Comparison of ENCODE assay signal across 18 cellular contexts in the genomic region with DNA sequence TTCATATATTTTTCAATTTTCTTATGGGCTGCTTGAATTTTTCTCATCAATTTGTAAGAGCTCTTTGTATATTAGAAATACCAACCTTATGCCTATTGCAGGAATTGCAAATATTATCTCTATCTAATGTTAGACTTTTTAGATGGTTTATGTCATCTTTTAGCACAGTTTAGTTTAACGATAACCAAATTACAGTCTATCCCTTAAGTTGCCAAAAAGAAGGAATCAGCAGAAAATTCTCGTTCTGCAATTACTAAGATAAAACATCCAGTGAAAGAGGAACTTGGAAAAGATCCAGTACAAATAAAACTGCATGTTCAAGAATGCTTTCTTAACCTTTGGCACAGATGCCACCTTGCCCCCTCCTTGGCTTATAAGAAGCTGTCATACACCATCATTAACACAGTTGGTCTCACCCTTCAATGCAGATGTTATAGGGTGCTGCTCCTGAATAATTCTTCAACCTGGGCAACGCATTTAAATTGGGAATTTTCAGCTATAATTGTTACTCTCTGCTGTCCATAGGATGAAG.
DNase-seq lines count a peak whose midpoint lies in the region; ATAC-seq, FAIRE-seq and TF ChIP-seq lines count a peak whose summit lies in the region.
"Had no signal": no experiment of that assay in that cellular context is flagged by ENCODE, and none has a peak within 500 bp of the region (broad histone marks: within the 10 kb centered on the region; RNA-seq: fewer than 3 reads in every experiment).

No MANE protein-coding gene starts in this region.

- H3K36me3 ChIP-seq in K562 (ENCODE audit: control insufficient read depth, insufficient read depth, low read length) (no peaks in the 10 kb centered on the region), H7 (replicated peaks; ENCODE audit: control insufficient read depth, insufficient read depth, low read length) (no peaks in the 10 kb centered on the region)

- 2% methylated on average over 3 of the region's 3 CpGs for WGBS in K562 (ENCODE audit: insufficient coverage, low coverage, missing lambda C conversion rate)

- TF ChIP-seq CTCF in K562 (IDR thresholded peaks at IDR 0.05 in 2 of 3, conservative IDR thresholded peaks at IDR 0.05 in 1 of 3; ENCODE audit: insufficient read depth in 2 of 3, low read depth in 1 of 3, low read length in 3 of 3) = no peak
- TF ChIP-seq CTCF in nephron (IDR thresholded peaks at IDR 0.05; ENCODE audit: unreplicated experiment in 3 of 3) = no peak
- no peak for TF ChIP-seq CTCF in glutamatergic neuron (IDR thresholded peaks at IDR 0.05; ENCODE audit: partially characterized antibody, unreplicated experiment)

- H3K79me2 ChIP-seq in K562 (ENCODE audit: control insufficient read depth, insufficient read depth, low read length) = no peaks in the 10 kb centered on the region

- CTCF ChIA-PET in K562 (lab: Yijun Ruan, JAX; ENCODE audit: low intra/inter-chr PET ratio) = no interaction called here

- H3K4me3 ChIP-seq in K562 (no peak overlapping the region), H7 (ENCODE audit: insufficient read depth, low read depth, low read length) (no peak overlapping the region)
- H3K4me3 ChIP-seq: GM23338, SJSA1 had no signal

- H3K4me2 ChIP-seq in K562 (ENCODE audit: insufficient read depth, low read length) = no peak overlapping the region
- H3K4me2 ChIP-seq: GM23338, KMS-11 had no signal

- H3K27ac ChIP-seq in K562 (ENCODE audit: extremely low read depth, low read depth, low read length) (no peak overlapping the region), substantia nigra (ENCODE audit: low read depth, low read length, poor library complexity, severe bottlenecking) (no peak overlapping the region)
- H3K27ac ChIP-seq: KMS-11, SJSA1 had no signal

- H4K20me1 ChIP-seq in K562 (replicated peaks; ENCODE audit: control insufficient read depth, insufficient read depth, low read length) = no peaks in the 10 kb centered on the region

- H3K36me3 Mint-ChIP-seq in nephron (ENCODE audit: low read depth) (peaks cover 20% of the 10 kb centered on the region), glutamatergic neuron (ENCODE audit: unreplicated experiment) (peaks cover 5% of the 10 kb centered on the region)
- H3K36me3 Mint-ChIP-seq: CD4-positive, CD25-positive, alpha-beta regulatory T cell had no signal

- POLR2A ChIA-PET in K562 (lab: Yijun Ruan, JAX) = interaction anchor here (1.0 kb wide), 1 partner anchor 171 kb away, joined by 3 read pairs; no protein-coding TSS in a partner anchor

- BruUV-seq in K562 (replicated peaks; lab: Mats Ljungman, UMichigan) = no TSS peak

- peaks cover 22% of the 10 kb centered on the region for H3K4me1 Mint-ChIP-seq in nephron
- no peaks in the 10 kb centered on the region for H3K4me1 Mint-ChIP-seq in glutamatergic neuron (ENCODE audit: low read depth, unreplicated experiment)
- H3K4me1 Mint-ChIP-seq: CD4-positive, CD25-positive, alpha-beta regulatory T cell; GM23338 had no signal

- no peak overlapping the region for H2AFZ ChIP-seq in K562 (ENCODE audit: low read depth, low read length)
- H2AFZ ChIP-seq: GM23338 had no signal

- no peak overlapping the region for H3K9ac ChIP-seq in K562 (ENCODE audit: insufficient read depth in 1 of 2, low read depth in 2 of 2, low read length in 2 of 2)
- H3K9ac ChIP-seq: KMS-11 had no signal

- H3K27me3 ChIP-seq in K562 (ENCODE audit: control insufficient read depth in 2 of 2, insufficient read depth in 2 of 2, low read length in 2 of 2) = no peaks in the 10 kb centered on the region
- H3K27me3 ChIP-seq in H7 (ENCODE audit: control insufficient read depth, insufficient read depth, low read length) = no peaks in the 10 kb centered on the region
- H3K27me3 ChIP-seq: SJSA1 had no signal

- no peaks in the 10 kb centered on the region; the same call in 1 of the 2 replicates for H3K9me3 ChIP-seq in K562 (replicated peaks; ENCODE audit: control insufficient read depth, insufficient read depth, low read depth, low read length)
- H3K9me3 ChIP-seq: SJSA1 had no signal

- no peak for TF ChIP-seq POLR2A in K562 (conservative IDR thresholded peaks at IDR 0.05)

- H3K9me3 Mint-ChIP-seq in nephron (peaks cover 11% of the 10 kb centered on the region), glutamatergic neuron (ENCODE audit: unreplicated experiment) (no peaks in the 10 kb centered on the region)
- H3K9me3 Mint-ChIP-seq: GM23338 had no signal

- DNase-seq in CD1c-positive myeloid dendritic cell (ENCODE audit: extremely low spot score) (peak; percentile 14), M059J (ENCODE audit: low read depth) (peak; percentile 53), K562 (ENCODE audit: extremely low read depth in 1 of 4, low spot score in 3 of 4) (no peak), substantia nigra (lab: John Stamatoyannopoulos, UW) (no peak), H7 (no peak), glutamatergic neuron (no peak)
- DNase-seq: AML-193; CD4-positive, CD25-positive, alpha-beta regulatory T cell; DMS79 treated with DMSO at 0.1 percent for 48 hours; GF-D8; NCI-H1436; NCI-H2029 treated with DMSO at 0.1 percent for 48 hours; NCI-H510A; NCI-H82 had no signal

- H3K27ac Mint-ChIP-seq in nephron (peak overlapping the region; percentile 57 to 82 (median 77)), glutamatergic neuron (ENCODE audit: unreplicated experiment) (no peak overlapping the region)
- H3K27ac Mint-ChIP-seq: CD4-positive, CD25-positive, alpha-beta regulatory T cell; GM23338 had no signal

- no peaks in the 10 kb centered on the region for H3K4me1 ChIP-seq in K562 (replicated peaks in 1 of 2; ENCODE audit: control insufficient read depth in 2 of 2, insufficient read depth in 2 of 2, low read length in 2 of 2)

- intact Hi-C loops in K562 (cut with micrococcal nuclease) = no loop called here

- H3K4me3 Mint-ChIP-seq in nephron (no peak overlapping the region), glutamatergic neuron (ENCODE audit: unreplicated experiment) (no peak overlapping the region)
- H3K4me3 Mint-ChIP-seq: CD4-positive, CD25-positive, alpha-beta regulatory T cell; GM23338 had no signal

- in situ Hi-C loops in K562 (cut with MboI) = no loop called here

- FAIRE-seq in K562 (lab: Jason Lieb, UNC) = no peak

- no peak for TF ChIP-seq EP300 in K562 (IDR thresholded peaks at IDR 0.05; ENCODE audit: low read length)

- TF ChIP-seq RAD21 in K562 (CRISPR knock-in tag; conservative IDR thresholded peaks at IDR 0.05 in 1 of 2, IDR thresholded peaks at IDR 0.05 in 1 of 2) = no peak

- H3K9me1 ChIP-seq in K562 (ENCODE audit: control insufficient read depth, insufficient read depth, low read length) = no peaks in the 10 kb centered on the region

- H3K27me3 Mint-ChIP-seq in nephron (ENCODE audit: low read depth) = no peaks in the 10 kb centered on the region
- H3K27me3 Mint-ChIP-seq in glutamatergic neuron (ENCODE audit: unreplicated experiment) = no peaks in the 10 kb centered on the region
- H3K27me3 Mint-ChIP-seq: CD4-positive, CD25-positive, alpha-beta regulatory T cell had no signal

- no peak for ATAC-seq in K562
- ATAC-seq: GM23338 had no signal

TF ChIP-seq in K562, 482 proteins besides CTCF, POLR2A, EP300 and RAD21:
- TF ChIP-seq, protein P1, sequence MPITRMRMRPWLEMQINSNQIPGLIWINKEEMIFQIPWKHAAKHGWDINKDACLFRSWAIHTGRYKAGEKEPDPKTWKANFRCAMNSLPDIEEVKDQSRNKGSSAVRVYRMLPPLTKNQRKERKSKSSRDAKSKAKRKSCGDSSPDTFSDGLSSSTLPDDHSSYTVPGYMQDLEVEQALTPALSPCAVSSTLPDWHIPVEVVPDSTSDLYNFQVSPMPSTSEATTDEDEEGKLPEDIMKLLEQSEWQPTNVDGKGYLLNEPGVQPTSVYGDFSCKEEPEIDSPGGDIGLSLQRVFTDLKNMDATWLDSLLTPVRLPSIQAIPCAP (CRISPR knock-in tag; IDR thresholded peaks at IDR 0.05; ENCODE audit: borderline replicate concordance) = no peak
- TF ChIP-seq ZNF316 (IDR thresholded peaks at IDR 0.05) = peak; percentile 17; the same call in 1 of the 2 replicates

Comparison
In these comparisons a context has a peak if more than half of its experiments do, and no peak if none do; other contexts are left out.
1. DNase-seq: peak in CD1c-positive myeloid dendritic cell (single experiment) and M059J (single experiment); none in K562 (0 of 4), substantia nigra (0 of 49), H7 (single experiment) and glutamatergic neuron (single experiment).